In the genomic region with DNA sequence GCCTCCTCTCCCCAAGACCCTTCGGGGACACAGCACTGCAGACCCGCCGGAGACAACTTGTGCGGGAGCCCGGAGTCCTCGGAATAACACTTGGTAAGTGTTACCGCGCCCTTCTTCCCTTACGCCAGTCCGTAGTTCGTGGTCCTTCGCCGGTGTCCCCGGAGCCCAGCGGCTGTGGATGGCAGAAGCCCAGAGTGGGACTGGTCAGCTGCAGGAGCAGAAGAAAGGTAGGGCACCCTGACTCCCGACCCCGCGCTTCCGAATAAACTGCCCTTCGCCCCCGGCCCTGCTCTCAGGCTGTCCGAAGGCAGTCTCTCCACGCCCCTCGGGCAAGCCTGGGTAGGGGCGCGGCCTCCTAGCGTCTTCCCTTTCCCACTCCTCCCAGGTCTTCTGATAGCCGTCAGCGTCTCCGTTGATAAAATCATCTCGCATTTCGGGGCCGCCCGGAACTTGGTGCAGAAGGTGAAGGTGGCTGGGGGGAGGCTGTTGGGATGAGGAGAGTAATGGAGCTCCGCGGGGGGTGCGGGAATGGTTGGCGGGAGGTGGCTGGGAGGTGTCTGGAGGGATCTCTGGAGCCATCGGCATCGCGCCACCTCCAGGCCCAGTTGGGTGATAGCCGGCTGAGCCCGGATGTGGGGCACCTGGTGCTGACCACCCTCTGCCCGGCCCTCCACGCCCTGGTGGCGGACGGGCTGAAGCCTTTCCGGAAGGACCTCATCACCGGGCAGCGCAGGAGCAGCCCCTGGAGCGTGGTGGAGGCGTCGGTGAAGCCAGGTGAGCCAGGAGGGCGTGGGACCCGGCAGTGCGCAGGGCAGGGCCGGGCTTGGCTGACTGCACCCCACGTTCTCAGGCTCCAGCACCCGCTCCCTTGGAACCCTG, we compare ENCODE assay signal across 1 cellular context.
A peak's percentile ranks its signal among the peaks of the same experiment; 100 is the strongest.
TF ChIP-seq lines count a peak whose summit lies in the region.

No MANE protein-coding gene starts in this region.

TF ChIP-seq in GM23338, 12 proteins besides CTCF, POLR2A, EP300 and RAD21 (continued from another document):
- TF ChIP-seq, protein P1, sequence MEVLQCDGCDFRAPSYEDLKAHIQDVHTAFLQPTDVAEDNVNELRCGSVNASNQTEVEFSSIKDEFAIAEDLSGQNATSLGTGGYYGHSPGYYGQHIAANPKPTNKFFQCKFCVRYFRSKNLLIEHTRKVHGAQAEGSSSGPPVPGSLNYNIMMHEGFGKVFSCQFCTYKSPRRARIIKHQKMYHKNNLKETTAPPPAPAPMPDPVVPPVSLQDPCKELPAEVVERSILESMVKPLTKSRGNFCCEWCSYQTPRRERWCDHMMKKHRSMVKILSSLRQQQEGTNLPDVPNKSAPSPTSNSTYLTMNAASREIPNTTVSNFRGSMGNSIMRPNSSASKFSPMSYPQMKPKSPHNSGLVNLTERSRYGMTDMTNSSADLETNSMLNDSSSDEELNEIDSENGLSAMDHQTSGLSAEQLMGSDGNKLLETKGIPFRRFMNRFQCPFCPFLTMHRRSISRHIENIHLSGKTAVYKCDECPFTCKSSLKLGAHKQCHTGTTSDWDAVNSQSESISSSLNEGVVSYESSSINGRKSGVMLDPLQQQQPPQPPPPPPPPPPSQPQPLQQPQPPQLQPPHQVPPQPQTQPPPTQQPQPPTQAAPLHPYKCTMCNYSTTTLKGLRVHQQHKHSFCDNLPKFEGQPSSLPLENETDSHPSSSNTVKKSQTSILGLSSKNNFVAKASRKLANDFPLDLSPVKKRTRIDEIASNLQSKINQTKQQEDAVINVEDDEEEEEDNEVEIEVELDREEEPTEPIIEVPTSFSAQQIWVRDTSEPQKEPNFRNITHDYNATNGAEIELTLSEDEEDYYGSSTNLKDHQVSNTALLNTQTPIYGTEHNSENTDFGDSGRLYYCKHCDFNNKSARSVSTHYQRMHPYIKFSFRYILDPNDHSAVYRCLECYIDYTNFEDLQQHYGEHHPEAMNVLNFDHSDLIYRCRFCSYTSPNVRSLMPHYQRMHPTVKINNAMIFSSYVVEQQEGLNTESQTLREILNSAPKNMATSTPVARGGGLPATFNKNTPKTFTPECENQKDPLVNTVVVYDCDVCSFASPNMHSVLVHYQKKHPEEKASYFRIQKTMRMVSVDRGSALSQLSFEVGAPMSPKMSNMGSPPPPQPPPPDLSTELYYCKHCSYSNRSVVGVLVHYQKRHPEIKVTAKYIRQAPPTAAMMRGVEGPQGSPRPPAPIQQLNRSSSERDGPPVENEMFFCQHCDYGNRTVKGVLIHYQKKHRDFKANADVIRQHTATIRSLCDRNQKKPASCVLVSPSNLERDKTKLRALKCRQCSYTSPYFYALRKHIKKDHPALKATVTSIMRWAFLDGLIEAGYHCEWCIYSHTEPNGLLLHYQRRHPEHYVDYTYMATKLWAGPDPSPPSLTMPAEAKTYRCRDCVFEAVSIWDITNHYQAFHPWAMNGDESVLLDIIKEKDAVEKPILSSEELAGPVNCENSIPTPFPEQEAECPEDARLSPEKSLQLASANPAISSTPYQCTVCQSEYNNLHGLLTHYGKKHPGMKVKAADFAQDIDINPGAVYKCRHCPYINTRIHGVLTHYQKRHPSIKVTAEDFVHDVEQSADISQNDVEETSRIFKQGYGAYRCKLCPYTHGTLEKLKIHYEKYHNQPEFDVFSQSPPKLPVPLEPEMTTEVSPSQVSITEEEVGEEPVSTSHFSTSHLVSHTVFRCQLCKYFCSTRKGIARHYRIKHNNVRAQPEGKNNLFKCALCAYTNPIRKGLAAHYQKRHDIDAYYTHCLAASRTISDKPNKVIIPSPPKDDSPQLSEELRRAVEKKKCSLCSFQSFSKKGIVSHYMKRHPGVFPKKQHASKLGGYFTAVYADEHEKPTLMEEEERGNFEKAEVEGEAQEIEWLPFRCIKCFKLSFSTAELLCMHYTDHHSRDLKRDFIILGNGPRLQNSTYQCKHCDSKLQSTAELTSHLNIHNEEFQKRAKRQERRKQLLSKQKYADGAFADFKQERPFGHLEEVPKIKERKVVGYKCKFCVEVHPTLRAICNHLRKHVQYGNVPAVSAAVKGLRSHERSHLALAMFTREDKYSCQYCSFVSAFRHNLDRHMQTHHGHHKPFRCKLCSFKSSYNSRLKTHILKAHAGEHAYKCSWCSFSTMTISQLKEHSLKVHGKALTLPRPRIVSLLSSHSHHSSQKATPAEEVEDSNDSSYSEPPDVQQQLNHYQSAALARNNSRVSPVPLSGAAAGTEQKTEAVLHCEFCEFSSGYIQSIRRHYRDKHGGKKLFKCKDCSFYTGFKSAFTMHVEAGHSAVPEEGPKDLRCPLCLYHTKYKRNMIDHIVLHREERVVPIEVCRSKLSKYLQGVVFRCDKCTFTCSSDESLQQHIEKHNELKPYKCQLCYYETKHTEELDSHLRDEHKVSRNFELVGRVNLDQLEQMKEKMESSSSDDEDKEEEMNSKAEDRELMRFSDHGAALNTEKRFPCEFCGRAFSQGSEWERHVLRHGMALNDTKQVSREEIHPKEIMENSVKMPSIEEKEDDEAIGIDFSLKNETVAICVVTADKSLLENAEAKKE (CRISPR knock-in tag; IDR thresholded peaks at IDR 0.05): no peak
- TF ChIP-seq ZNF114 (CRISPR knock-in tag; IDR thresholded peaks at IDR 0.05): no peak
- no peak for TF ChIP-seq ZNF331 (CRISPR knock-in tag; IDR thresholded peaks at IDR 0.05; ENCODE audit: low read depth)
- TF ChIP-seq CREB1 (CRISPR knock-in tag; IDR thresholded peaks at IDR 0.05; ENCODE audit: low read depth): 0 out of 2 replicates have a peak, but pooled peaks have one; percentile 6
- TF ChIP-seq, protein P2, sequence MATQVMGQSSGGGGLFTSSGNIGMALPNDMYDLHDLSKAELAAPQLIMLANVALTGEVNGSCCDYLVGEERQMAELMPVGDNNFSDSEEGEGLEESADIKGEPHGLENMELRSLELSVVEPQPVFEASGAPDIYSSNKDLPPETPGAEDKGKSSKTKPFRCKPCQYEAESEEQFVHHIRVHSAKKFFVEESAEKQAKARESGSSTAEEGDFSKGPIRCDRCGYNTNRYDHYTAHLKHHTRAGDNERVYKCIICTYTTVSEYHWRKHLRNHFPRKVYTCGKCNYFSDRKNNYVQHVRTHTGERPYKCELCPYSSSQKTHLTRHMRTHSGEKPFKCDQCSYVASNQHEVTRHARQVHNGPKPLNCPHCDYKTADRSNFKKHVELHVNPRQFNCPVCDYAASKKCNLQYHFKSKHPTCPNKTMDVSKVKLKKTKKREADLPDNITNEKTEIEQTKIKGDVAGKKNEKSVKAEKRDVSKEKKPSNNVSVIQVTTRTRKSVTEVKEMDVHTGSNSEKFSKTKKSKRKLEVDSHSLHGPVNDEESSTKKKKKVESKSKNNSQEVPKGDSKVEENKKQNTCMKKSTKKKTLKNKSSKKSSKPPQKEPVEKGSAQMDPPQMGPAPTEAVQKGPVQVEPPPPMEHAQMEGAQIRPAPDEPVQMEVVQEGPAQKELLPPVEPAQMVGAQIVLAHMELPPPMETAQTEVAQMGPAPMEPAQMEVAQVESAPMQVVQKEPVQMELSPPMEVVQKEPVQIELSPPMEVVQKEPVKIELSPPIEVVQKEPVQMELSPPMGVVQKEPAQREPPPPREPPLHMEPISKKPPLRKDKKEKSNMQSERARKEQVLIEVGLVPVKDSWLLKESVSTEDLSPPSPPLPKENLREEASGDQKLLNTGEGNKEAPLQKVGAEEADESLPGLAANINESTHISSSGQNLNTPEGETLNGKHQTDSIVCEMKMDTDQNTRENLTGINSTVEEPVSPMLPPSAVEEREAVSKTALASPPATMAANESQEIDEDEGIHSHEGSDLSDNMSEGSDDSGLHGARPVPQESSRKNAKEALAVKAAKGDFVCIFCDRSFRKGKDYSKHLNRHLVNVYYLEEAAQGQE (IDR thresholded peaks at IDR 0.05; ENCODE audit: unreplicated experiment): no peak
TF ChIP-seq in GM23338: peak in this region for 2.
